ENCODE assay signal across 24 cellular contexts in genomic region chr2:36339819-36340218, GRCh38. TPM values are rescaled to one million over a fixed set of nuclear protein-coding genes. Genes with fewer than 3 reads are reported as not detected.
DNase-seq lines count a peak whose midpoint lies in the region; ATAC-seq, FAIRE-seq and TF ChIP-seq lines count a peak whose summit lies in the region.
"Had no signal": no experiment of that assay in that cellular context is flagged by ENCODE, and none has a peak within 500 bp of the region (broad histone marks: within the 10 kb centered on the region; RNA-seq: fewer than 3 reads in every experiment).

No MANE protein-coding gene starts in this region.

- H3K4me1 ChIP-seq in A549, result peaks cover 30% of the 10 kb centered on the region
- no peaks in the 10 kb centered on the region for H3K4me1 ChIP-seq in OCI-LY7 (ENCODE audit: insufficient read depth, low read length, poor library complexity, severe bottlenecking)
- H3K4me1 ChIP-seq: adrenal gland, pancreas had no signal

- H3K79me2 ChIP-seq in OCI-LY7 (ENCODE audit: insufficient read depth, low read depth, low read length), result no peaks in the 10 kb centered on the region

- no peaks in the 10 kb centered on the region for H3K36me3 ChIP-seq in OCI-LY7 (ENCODE audit: insufficient read depth, low read length)
- H3K36me3 ChIP-seq: adrenal gland, pancreas had no signal

- H4K20me1 ChIP-seq in OCI-LY7 (ENCODE audit: insufficient read depth, low read length), result no peaks in the 10 kb centered on the region

- TF ChIP-seq CTCF in A549 (IDR thresholded peaks at IDR 0.05) (no peak), OCI-LY7 (conservative IDR thresholded peaks at IDR 0.05; ENCODE audit: low read length) (no peak)

- WGBS in A549 (ENCODE audit: missing lambda C conversion rate), result 44% methylated on average over 4 of the region's 4 CpGs

- FAIRE-seq in A549 (lab: Jason Lieb, UNC) (no peak), HTR-8/SVneo (lab: Jason Lieb, UNC) (peak; percentile 93), GM12891 (lab: Jason Lieb, UNC) (no peak)
- FAIRE-seq: pancreas had no signal

- TF ChIP-seq RAD21 in A549 (conservative IDR thresholded peaks at IDR 0.05 in 1 of 2, IDR thresholded peaks at IDR 0.05 in 1 of 2), result no peak

- DNase-seq in A549 (ENCODE audit: low read depth in 1 of 2, low spot score in 1 of 2), result no peak
- no peak for DNase-seq in HTR-8/SVneo (ENCODE audit: insufficient read length, low spot score)
- peak; percentile 80 for DNase-seq in amniotic epithelial cell (ENCODE audit: low read depth)
- peak; percentile 70 for DNase-seq in kidney glomerular epithelial cell (lab: John Stamatoyannopoulos, UW)
- DNase-seq in OCI-LY7 (ENCODE audit: low spot score), result no peak
- DNase-seq in NCI-H748 treated with DMSO at 0.1 percent for 48 hours (lab: John Stamatoyannopoulos, UW), result no peak
- DNase-seq in GM12891 (ENCODE audit: insufficient read length, low spot score), result no peak
- DNase-seq in RPMI8226, result no peak
- DNase-seq: 8988T; activated CD4-positive, alpha-beta T cell treated with anti-CD3 and anti-CD28 coated beads, Interleukin-2, amount 10 ng/mL, durations not matched to agents 24 days and 14 days; activated effector memory CD4-positive, alpha-beta T cell treated with anti-CD3 and anti-CD28 coated beads, Interleukin-2, amount 50 U/mL, for 16 hours; adrenal gland; central memory CD4-positive, alpha-beta T cell; erythroblast; naive thymus-derived CD4-positive, alpha-beta T cell; NCI-H1930; NCI-H446; pancreas; stimulated activated naive CD8-positive, alpha-beta T cell treated with anti-CD3 and anti-CD28 coated beads, Interleukin-15, Interleukin-2, amounts not matched to agents 100 U/mL and 50 U/mL, for 24 hours; T-cell had no signal

- CTCF ChIA-PET in A549 (lab: Yijun Ruan, JAX), result interaction anchor here (0.7 to 1.7 kb wide), 2 partner anchors 13 to 256 kb away, joined by 3 to 5 read pairs; no protein-coding TSS in a partner anchor
- CTCF ChIA-PET in OCI-LY7 (lab: Charles Lee; ENCODE audit: unreplicated experiment), result no interaction called here

- H3K27ac ChIP-seq in A549 (peak overlapping the region; percentile 21 to 73; a peak in 4 of 6 replicates), OCI-LY7 (ENCODE audit: low read depth, low read length, poor library complexity, severe bottlenecking) (no peak overlapping the region)
- H3K27ac ChIP-seq: adrenal gland, pancreas had no signal

- BruUV-seq in OCI-LY7 (replicated peaks; lab: Mats Ljungman, UMichigan), result no TSS peak

- H3K4me2 ChIP-seq in A549 (peak overlapping the region; percentile 53), OCI-LY7 (ENCODE audit: low read length) (no peak overlapping the region)

- no peaks in the 10 kb centered on the region for H3K9me2 ChIP-seq in OCI-LY7 (ENCODE audit: insufficient read depth, low read length)

- no peak for TF ChIP-seq EP300 in A549 (IDR thresholded peaks at IDR 0.05)

- ATAC-seq in A549, result no peak
- ATAC-seq: HCT116; naive thymus-derived CD4-positive, alpha-beta T cell; pancreas; Right ventricle myocardium inferior; sciatic nerve; stimulated activated naive CD8-positive, alpha-beta T cell treated with anti-CD3 and anti-CD28 coated beads, Interleukin-15, Interleukin-2, amounts not matched to agents 100 U/mL and 50 U/mL, for 24 hours; T-cell had no signal

- H3K9me3 ChIP-seq in A549 (no peaks in the 10 kb centered on the region), OCI-LY7 (ENCODE audit: low read length) (no peaks in the 10 kb centered on the region)
- H3K9me3 ChIP-seq: adrenal gland, pancreas had no signal

- H3K4me3 ChIP-seq in A549, result no peak overlapping the region
- no peak overlapping the region for H3K4me3 ChIP-seq in OCI-LY7 (ENCODE audit: low read depth, low read length, poor library complexity, severe bottlenecking)
- H3K4me3 ChIP-seq: adrenal gland, lung, pancreas had no signal

- intact Hi-C loops in OCI-LY7 (cut with micrococcal nuclease; ENCODE audit: unreplicated experiment), result no loop called here

- TF ChIP-seq POLR2A in A549 (IDR thresholded peaks at IDR 0.05; ENCODE audit: low read length) (no peak), GM12891 (IDR thresholded peaks at IDR 0.05; ENCODE audit: low read depth, low read length) (no peak)

- no peak overlapping the region for H2AFZ ChIP-seq in OCI-LY7 (ENCODE audit: low read length)

- POLR2A ChIA-PET in A549 (lab: Yijun Ruan, JAX), result no interaction called here
- POLR2A ChIA-PET in OCI-LY7 (lab: Charles Lee), result no interaction called here

TF ChIP-seq in A549, 52 proteins besides CTCF, POLR2A, EP300 and RAD21:
- peak in 1 of 2 experiments; percentile 17; a peak in 1 of 4 replicates for TF ChIP-seq CEBPB (IDR thresholded peaks at IDR 0.05)
- peak; percentile 23; the same call in 1 of the 2 replicates for TF ChIP-seq MAX (IDR thresholded peaks at IDR 0.05)
- TF ChIP-seq MAZ (IDR thresholded peaks at IDR 0.05; ENCODE audit: borderline replicate concordance, low read depth, low read length), result no peak
- TF ChIP-seq HMGXB4 (CRISPR knock-in tag; IDR thresholded peaks at IDR 0.05; ENCODE audit: borderline replicate concordance), result no peak

TF ChIP-seq in GM12891, 5 proteins besides CTCF, POLR2A, EP300 and RAD21:
- TF ChIP-seq POLR2AphosphoS5 (IDR thresholded peaks at IDR 0.05; ENCODE audit: low read depth, low read length) (no peak), POU2F2 (IDR thresholded peaks at IDR 0.05; ENCODE audit: low read depth, low read length) (no peak), TAF1 (IDR thresholded peaks at IDR 0.05; ENCODE audit: low read depth, low read length) (no peak), SPI1 (IDR thresholded peaks at IDR 0.05; ENCODE audit: low read depth, low read length) (no peak), PAX5 (IDR thresholded peaks at IDR 0.05; ENCODE audit: insufficient read depth, low read length, severe bottlenecking) (no peak)

RNA-seq across cellular contexts. Expression of gene CRIM1, which starts 15.8 kb away (rescaled TPM):
- polyA plus RNA-seq in A549 (2011; rRNA removed), result 208 and 275 TPM in 2 replicates
- 133 and 166 TPM in 2 replicates for polyA plus RNA-seq in A549 (2012; cell fraction: cytosol; rRNA removed)
- 215 and 283 TPM in 2 replicates for polyA plus RNA-seq in A549 (2012; cell fraction: nucleus; rRNA removed)
- polyA plus RNA-seq in A549 (2017; fragmentation: RNase III; extraction: RNeasy Plus Mini Kit Qiagen cat#74134 plus additional on column Dnase treatment), result 127 to 135 TPM (median 130 TPM) in 3 replicates
- 997 and 1,171 TPM in 2 replicates for polyA minus RNA-seq in A549 (2011; rRNA and poly(A)+ RNA removed)
- total RNA-seq in OCI-LY7 (2014; rRNA removed; shearing (Covaris generic)), result 24.5 and 37.0 TPM in 2 replicates
- total RNA-seq in OCI-LY7 (2022), result 43.6 and 47.4 TPM in 2 replicates
- 3.7 TPM for polyA plus RNA-seq in GM12891 (2012; ENCODE audit: low read depth, missing spikeins)

Comparison
In these comparisons a context has a peak if more than half of its experiments do, and no peak if none do; other contexts are left out.
1. DNase-seq: peak in amniotic epithelial cell (single experiment) and kidney glomerular epithelial cell (single experiment); none in A549 (0 of 2), HTR-8/SVneo (single experiment), OCI-LY7 (single experiment), NCI-H748 treated with DMSO at 0.1 percent for 48 hours (single experiment), GM12891 (single experiment) and RPMI8226 (single experiment).